33 cellular contexts compared by ENCODE assay signal in the genomic region with DNA sequence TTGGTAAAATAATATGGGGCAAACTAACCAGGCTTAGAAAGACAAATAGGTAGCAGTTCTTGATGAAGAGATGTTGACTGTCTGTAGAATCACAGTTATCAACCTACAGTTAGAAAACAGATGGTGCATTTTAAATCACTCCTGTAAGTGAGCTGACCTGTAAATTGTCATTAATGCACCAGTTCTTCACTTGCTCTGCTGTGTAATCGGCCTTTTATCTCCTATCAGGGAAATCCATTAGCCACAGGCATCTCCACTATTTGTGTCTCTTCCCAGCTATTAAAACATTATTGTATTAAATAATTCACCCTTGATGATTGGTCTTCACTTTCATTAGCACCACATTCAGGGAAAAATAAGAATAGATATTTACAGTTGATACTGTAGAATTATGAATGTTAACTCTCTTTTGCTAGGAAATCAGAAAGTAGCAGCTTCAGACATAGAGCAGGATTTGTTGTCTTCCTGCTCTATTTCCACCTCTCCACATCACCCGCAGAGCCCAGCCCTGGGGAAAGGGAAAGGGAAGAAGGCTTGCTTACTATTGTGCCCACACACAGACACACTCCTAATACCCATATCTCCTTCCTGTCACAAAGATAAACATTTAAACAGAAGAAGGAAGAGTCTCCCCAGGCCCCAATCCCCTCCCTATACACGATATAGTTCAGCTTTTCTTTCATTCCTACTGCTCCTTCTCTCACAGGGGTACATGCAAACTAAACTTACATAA.
A peak's percentile ranks its signal among the peaks of the same experiment; 100 is the strongest.
DNase-seq lines count a peak whose midpoint lies in the region; TF ChIP-seq lines count a peak whose summit lies in the region.
"Had no signal": no experiment of that assay in that cellular context is flagged by ENCODE, and none has a peak within 500 bp of the region (broad histone marks: within the 10 kb centered on the region; RNA-seq: fewer than 3 reads in every experiment).

No MANE protein-coding gene starts in this region.

- H3K27ac ChIP-seq in SK-N-MC: peak overlapping the region; percentile 14; the same call in 1 of the 2 replicates
- H3K27ac ChIP-seq: cardiac muscle cell, colonic mucosa, foreskin keratinocyte, heart right ventricle, lower lobe of right lung, PC-9, upper lobe of right lung had no signal

- H3K4me3 Mint-ChIP-seq in progenitor cell of endocrine pancreas (ENCODE audit: low read depth): no peak overlapping the region
- H3K4me3 Mint-ChIP-seq: activated T-helper 17 cell treated with anti-CD3 and anti-CD28 coated beads, Interleukin-2, amount 50 U/mL, for 72 hours; CD4-positive, alpha-beta T cell; effector memory CD8-positive, alpha-beta T cell; nephron progenitor cell had no signal

- no peaks in the 10 kb centered on the region for H3K9me3 ChIP-seq in SK-N-MC (ENCODE audit: low read depth, low read length)
- no peaks in the 10 kb centered on the region for H3K9me3 ChIP-seq in MG63
- H3K9me3 ChIP-seq: colonic mucosa, heart right ventricle, lower lobe of right lung, upper lobe of right lung had no signal

- H3K36me3 ChIP-seq in SK-N-MC (ENCODE audit: insufficient read depth, low read length) (no peaks in the 10 kb centered on the region), MG63 (no peaks in the 10 kb centered on the region)
- H3K36me3 ChIP-seq: cardiac muscle cell, colonic mucosa, heart right ventricle, lower lobe of right lung, upper lobe of right lung had no signal

- no peaks in the 10 kb centered on the region for H3K27me3 Mint-ChIP-seq in progenitor cell of endocrine pancreas
- H3K27me3 Mint-ChIP-seq: activated T-helper 17 cell treated with anti-CD3 and anti-CD28 coated beads, Interleukin-2, amount 50 U/mL, for 72 hours; CD4-positive, alpha-beta T cell; effector memory CD8-positive, alpha-beta T cell had no signal

- H3K27ac Mint-ChIP-seq in progenitor cell of endocrine pancreas: no peak overlapping the region
- H3K27ac Mint-ChIP-seq: activated T-helper 17 cell treated with anti-CD3 and anti-CD28 coated beads, Interleukin-2, amount 50 U/mL, for 72 hours; CD4-positive, alpha-beta T cell; nephron progenitor cell had no signal

- no peak overlapping the region for H3K4me3 ChIP-seq in SK-N-MC
- no peak overlapping the region for H3K4me3 ChIP-seq in choroid plexus epithelial cell (ENCODE audit: low read depth, low read length)
- H3K4me3 ChIP-seq in MG63: no peak overlapping the region
- H3K4me3 ChIP-seq: cardiac muscle cell, colonic mucosa, heart right ventricle, K562, lower lobe of right lung, PC-9, upper lobe of right lung had no signal

- DNase-seq in CMK (ENCODE audit: low read depth): peak; percentile 8
- DNase-seq in SK-N-MC (ENCODE audit: low read depth, low spot score): peak; percentile 62
- DNase-seq in choroid plexus epithelial cell (ENCODE audit: low read depth): peak; percentile 16
- peak; percentile 5 to 24 for DNase-seq in lung microvascular endothelial cell (ENCODE audit: low read depth in 2 of 2)
- DNase-seq in MG63: no peak
- no peak for DNase-seq in iPS-NIHi11 (ENCODE audit: low spot score)
- DNase-seq in effector CD8-positive, alpha-beta T cell (lab: John Stamatoyannopoulos, UW): no peak
- DNase-seq in progenitor cell of endocrine pancreas (ENCODE audit: low spot score, unreplicated experiment): no peak
- DNase-seq: activated CD4-positive, alpha-beta T cell treated with anti-CD3 and anti-CD28 coated beads for 48 hours; activated naive CD4-positive, alpha-beta T cell treated with anti-CD3 and anti-CD28 coated beads, Interleukin-2, amount 50 U/mL, for 16 hours; AML-193; aorta; CD4-positive, alpha-beta T cell; colonic mucosa; DND-41; effector memory CD8-positive, alpha-beta T cell; foreskin keratinocyte; GF-D8; GOT3; heart right ventricle; kidney glomerular epithelial cell; lower lobe of right lung; NCI-H1105; NCI-H187; nephron progenitor cell; NK-92 treated with Interleukin-12 subunit alpha and Interleukin-12 subunit beta, amount 100 ng/mL, for 24 hours; PC-9; small intestine; stimulated activated naive CD4-positive, alpha-beta T cell treated with Interleukin-2 at 50 U/mL for 16 hours; upper lobe of right lung had no signal

- H3K4me1 Mint-ChIP-seq in progenitor cell of endocrine pancreas (ENCODE audit: low read depth): peaks cover 2% of the 10 kb centered on the region
- H3K4me1 Mint-ChIP-seq: activated T-helper 17 cell treated with anti-CD3 and anti-CD28 coated beads, Interleukin-2, amount 50 U/mL, for 72 hours had no signal

- H3K27me3 ChIP-seq in MG63: no peaks in the 10 kb centered on the region
- H3K27me3 ChIP-seq: cardiac muscle cell, colonic mucosa, foreskin keratinocyte, heart right ventricle, upper lobe of right lung had no signal

- H3K36me3 Mint-ChIP-seq in progenitor cell of endocrine pancreas (ENCODE audit: insufficient read depth): no peaks in the 10 kb centered on the region

- no peaks in the 10 kb centered on the region for H3K9me3 Mint-ChIP-seq in progenitor cell of endocrine pancreas (ENCODE audit: low read depth)
- H3K9me3 Mint-ChIP-seq: activated T-helper 17 cell treated with anti-CD3 and anti-CD28 coated beads, Interleukin-2, amount 50 U/mL, for 72 hours; CD4-positive, alpha-beta T cell; effector memory CD8-positive, alpha-beta T cell; nephron progenitor cell had no signal

- no peak overlapping the region for H3K9ac ChIP-seq in SK-N-MC (ENCODE audit: insufficient read length)

- TF ChIP-seq CTCF in choroid plexus epithelial cell (conservative IDR thresholded peaks at IDR 0.05; ENCODE audit: low read depth, low read length) (no peak), progenitor cell of endocrine pancreas (IDR thresholded peaks at IDR 0.05; ENCODE audit: unreplicated experiment) (no peak)

Comparison
In these comparisons a context has a peak if more than half of its experiments do, and no peak if none do; other contexts are left out.
1. DNase-seq: peak in CMK (single experiment), SK-N-MC (single experiment), choroid plexus epithelial cell (single experiment) and lung microvascular endothelial cell (2 of 2); none in MG63 (single experiment), iPS-NIHi11 (single experiment), effector CD8-positive, alpha-beta T cell (single experiment) and progenitor cell of endocrine pancreas (single experiment).